Comparison of ENCODE assay signal across 1 cellular context in genomic region chr1:180156201-180156600, GRCh38.
TF ChIP-seq lines count a peak whose summit lies in the region.

No MANE protein-coding gene starts in this region.

TF ChIP-seq in K562, 482 proteins besides CTCF, POLR2A, EP300 and RAD21:
- no peak for TF ChIP-seq MXD1 (CRISPR knock-in tag; IDR thresholded peaks at IDR 0.05; ENCODE audit: borderline replicate concordance, poor library complexity, severe bottlenecking)
- peak; percentile 73 for TF ChIP-seq SPI1 (IDR thresholded peaks at IDR 0.05; ENCODE audit: borderline replicate concordance, low read depth, low read length)
